ENCODE assay signal across 15 cellular contexts in the genomic region with DNA sequence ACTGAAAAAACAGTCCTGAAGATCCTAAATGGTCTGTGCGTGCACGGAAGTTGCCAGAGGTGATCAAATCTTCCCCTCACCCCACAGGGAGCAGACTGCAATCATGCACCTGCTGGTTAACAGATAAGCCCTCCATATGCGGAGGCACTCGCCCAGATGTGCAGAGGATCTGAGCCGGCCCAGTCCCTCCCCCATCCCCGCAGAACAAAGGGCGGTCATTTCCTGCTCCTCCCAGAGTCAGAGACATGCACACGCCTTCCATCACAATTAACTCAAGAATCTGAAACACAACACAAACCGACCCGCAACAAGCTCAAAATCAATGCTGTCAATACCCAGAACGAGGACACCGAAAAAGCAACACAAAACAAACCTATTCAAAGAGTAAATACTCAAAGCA. TPM values are rescaled to one million over a fixed set of nuclear protein-coding genes. Genes with fewer than 3 reads are reported as not detected.
A peak's percentile ranks its signal among the peaks of the same experiment; 100 is the strongest.
DNase-seq lines count a peak whose midpoint lies in the region; ATAC-seq and TF ChIP-seq lines count a peak whose summit lies in the region.
"Had no signal": no experiment of that assay in that cellular context is flagged by ENCODE, and none has a peak within 500 bp of the region (broad histone marks: within the 10 kb centered on the region; RNA-seq: fewer than 3 reads in every experiment).

No MANE protein-coding gene starts in this region.

- H3K27ac Mint-ChIP-seq in stimulated activated naive B cell treated with anti-CD40 and anti-IgM and Interleukin-4, amounts not matched to agents 10 μg/mL and 1 μg/mL and 100 μg/mL, for 72 hours, result no peak overlapping the region

- ATAC-seq in stimulated activated naive B cell treated with anti-CD40 and anti-IgM and Interleukin-4, amounts not matched to agents 10 μg/mL and 1 μg/mL and 100 μg/mL, for 72 hours (replicated peaks), result no peak
- ATAC-seq in gastroesophageal sphincter, result no peak
- ATAC-seq: sciatic nerve had no signal

- TF ChIP-seq EP300 in gastroesophageal sphincter (IDR thresholded peaks at IDR 0.05), result no peak
- no peak for TF ChIP-seq EP300 in suprapubic skin (IDR thresholded peaks at IDR 0.05)

- no peaks in the 10 kb centered on the region for H3K4me1 ChIP-seq in gastroesophageal sphincter
- H3K4me1 ChIP-seq in suprapubic skin, result no peaks in the 10 kb centered on the region

- no peak overlapping the region for H3K4me3 ChIP-seq in gastroesophageal sphincter
- no peak overlapping the region for H3K4me3 ChIP-seq in suprapubic skin
- H3K4me3 ChIP-seq: MG63 had no signal

- H3K9me3 ChIP-seq in gastroesophageal sphincter (no peaks in the 10 kb centered on the region), suprapubic skin (no peaks in the 10 kb centered on the region)
- H3K9me3 ChIP-seq: MG63 had no signal

- peaks cover 0 to 3% of the 10 kb centered on the region in 2 donors for H3K4me1 Mint-ChIP-seq in stimulated activated naive B cell treated with anti-CD40 and anti-IgM and Interleukin-4, amounts not matched to agents 10 μg/mL and 1 μg/mL and 100 μg/mL, for 72 hours

- H3K27me3 Mint-ChIP-seq in stimulated activated naive B cell treated with anti-CD40 and anti-IgM and Interleukin-4, amounts not matched to agents 10 μg/mL and 1 μg/mL and 100 μg/mL, for 72 hours, result peaks cover 38 to 42% of the 10 kb centered on the region in 2 donors

- in situ Hi-C loops in ACHN (cut with HindIII; ENCODE audit: low pct_ligation_motif_present, low pct_unique_long_range_greater_than_20kb, low sequenced_read_pairs), result no loop called here

- H3K36me3 Mint-ChIP-seq in stimulated activated naive B cell treated with anti-CD40 and anti-IgM and Interleukin-4, amounts not matched to agents 10 μg/mL and 1 μg/mL and 100 μg/mL, for 72 hours, result no peaks in the 10 kb centered on the region

- no peak overlapping the region for H3K4me3 Mint-ChIP-seq in stimulated activated naive B cell treated with anti-CD40 and anti-IgM and Interleukin-4, amounts not matched to agents 10 μg/mL and 1 μg/mL and 100 μg/mL, for 72 hours

- TF ChIP-seq CTCF in gastroesophageal sphincter (IDR thresholded peaks at IDR 0.05) (no peak), suprapubic skin (IDR thresholded peaks at IDR 0.05) (no peak)

- TF ChIP-seq POLR2A in gastroesophageal sphincter (IDR thresholded peaks at IDR 0.05), result no peak
- no peak for TF ChIP-seq POLR2A in suprapubic skin (IDR thresholded peaks at IDR 0.05)

- H3K27ac ChIP-seq in gastroesophageal sphincter (no peak overlapping the region), suprapubic skin (no peak overlapping the region)

- DNase-seq in CMK (ENCODE audit: low read depth) (peak; percentile 52), HUDEP-2 (lab: John Stamatoyannopoulos, UW; ENCODE audit: unreplicated experiment in 76 of 76) (peak in 62 of 76 experiments; percentile 5 to 71 (median 40)), RPMI8226 (peak; percentile 21), iPS-NIHi11 (ENCODE audit: low spot score) (peak; percentile 54), ACHN (no peak), suprapubic skin (ENCODE audit: low spot score in 2 of 2) (no peak)
- no peak for DNase-seq in stimulated activated naive B cell treated with anti-CD40 and anti-IgM and Interleukin-4, amounts not matched to agents 10 μg/mL and 1 μg/mL and 100 μg/mL, for 72 hours
- DNase-seq: activated CD4-positive, alpha-beta T cell treated with anti-CD3 and anti-CD28 coated beads, Interleukin-2, amount 50 U/mL, for 4 hours; activated effector memory CD4-positive, alpha-beta T cell treated with anti-CD3 and anti-CD28 coated beads, Interleukin-2, amount 50 U/mL, for 16 hours; MG63; stimulated activated naive CD4-positive, alpha-beta T cell; T1000 had no signal

- 7 to 17% methylated on average over 3 to 7 of the region's 12 CpGs for WGBS in gastroesophageal sphincter (ENCODE audit: low coverage in 1 of 2), 2 donors
- WGBS in suprapubic skin, result 33% methylated on average over 7 of the region's 12 CpGs

- no peaks in the 10 kb centered on the region for H3K9me3 Mint-ChIP-seq in stimulated activated naive B cell treated with anti-CD40 and anti-IgM and Interleukin-4, amounts not matched to agents 10 μg/mL and 1 μg/mL and 100 μg/mL, for 72 hours

- H3K36me3 ChIP-seq in gastroesophageal sphincter (no peaks in the 10 kb centered on the region), suprapubic skin (no peaks in the 10 kb centered on the region)
- H3K36me3 ChIP-seq: MG63 had no signal

- peaks cover 52% of the 10 kb centered on the region for H3K27me3 ChIP-seq in gastroesophageal sphincter
- peaks cover 38% of the 10 kb centered on the region for H3K27me3 ChIP-seq in suprapubic skin

RNA-seq across cellular contexts. Expression of a gene that starts 24.2 kb away (rescaled TPM):
- 1 to 10 TPM; 1.2 to 5.7 (median 1.7) TPM for total RNA-seq in gastroesophageal sphincter
- total RNA-seq in suprapubic skin, result 1 to 10 TPM; 1.3 to 5.1 (median 2.2) TPM
- total RNA-seq: fibroblast of villous mesenchyme had no signal

Comparison
In these comparisons a context has a peak if more than half of its experiments do, and no peak if none do; other contexts are left out.
1. DNase-seq: peak in CMK (single experiment), HUDEP-2 (62 of 76), RPMI8226 (single experiment) and iPS-NIHi11 (single experiment); none in stimulated activated naive B cell treated with anti-CD40 and anti-IgM and Interleukin-4, amounts not matched to agents 10 μg/mL and 1 μg/mL and 100 μg/mL, for 72 hours (single experiment), ACHN (single experiment) and suprapubic skin (0 of 2).